ENCODE assay signal across 1 cellular context in the genomic region with DNA sequence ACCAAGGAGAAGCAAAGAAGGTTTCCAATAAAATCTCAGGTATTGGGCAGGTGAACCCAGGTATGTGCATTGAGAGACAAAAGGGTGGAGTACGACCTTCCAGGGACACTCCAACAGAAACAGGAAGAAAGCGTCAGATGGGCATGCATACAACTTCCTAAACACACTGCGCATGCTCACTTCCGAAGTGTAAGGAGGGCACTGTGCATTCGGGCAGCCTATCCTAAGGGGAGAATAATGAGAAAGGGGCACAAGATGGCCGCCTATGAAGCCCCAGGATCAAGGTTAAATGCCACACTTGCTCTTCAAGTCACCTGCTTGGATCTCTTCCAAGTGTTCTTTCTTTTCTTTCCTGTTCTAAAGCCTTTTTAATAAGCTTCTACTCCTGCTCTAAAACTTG.
TF ChIP-seq lines count a peak whose summit lies in the region.

No MANE protein-coding gene starts in this region.

TF ChIP-seq in GM23338, 12 proteins besides CTCF, POLR2A, EP300 and RAD21:
- TF ChIP-seq, protein P1, sequence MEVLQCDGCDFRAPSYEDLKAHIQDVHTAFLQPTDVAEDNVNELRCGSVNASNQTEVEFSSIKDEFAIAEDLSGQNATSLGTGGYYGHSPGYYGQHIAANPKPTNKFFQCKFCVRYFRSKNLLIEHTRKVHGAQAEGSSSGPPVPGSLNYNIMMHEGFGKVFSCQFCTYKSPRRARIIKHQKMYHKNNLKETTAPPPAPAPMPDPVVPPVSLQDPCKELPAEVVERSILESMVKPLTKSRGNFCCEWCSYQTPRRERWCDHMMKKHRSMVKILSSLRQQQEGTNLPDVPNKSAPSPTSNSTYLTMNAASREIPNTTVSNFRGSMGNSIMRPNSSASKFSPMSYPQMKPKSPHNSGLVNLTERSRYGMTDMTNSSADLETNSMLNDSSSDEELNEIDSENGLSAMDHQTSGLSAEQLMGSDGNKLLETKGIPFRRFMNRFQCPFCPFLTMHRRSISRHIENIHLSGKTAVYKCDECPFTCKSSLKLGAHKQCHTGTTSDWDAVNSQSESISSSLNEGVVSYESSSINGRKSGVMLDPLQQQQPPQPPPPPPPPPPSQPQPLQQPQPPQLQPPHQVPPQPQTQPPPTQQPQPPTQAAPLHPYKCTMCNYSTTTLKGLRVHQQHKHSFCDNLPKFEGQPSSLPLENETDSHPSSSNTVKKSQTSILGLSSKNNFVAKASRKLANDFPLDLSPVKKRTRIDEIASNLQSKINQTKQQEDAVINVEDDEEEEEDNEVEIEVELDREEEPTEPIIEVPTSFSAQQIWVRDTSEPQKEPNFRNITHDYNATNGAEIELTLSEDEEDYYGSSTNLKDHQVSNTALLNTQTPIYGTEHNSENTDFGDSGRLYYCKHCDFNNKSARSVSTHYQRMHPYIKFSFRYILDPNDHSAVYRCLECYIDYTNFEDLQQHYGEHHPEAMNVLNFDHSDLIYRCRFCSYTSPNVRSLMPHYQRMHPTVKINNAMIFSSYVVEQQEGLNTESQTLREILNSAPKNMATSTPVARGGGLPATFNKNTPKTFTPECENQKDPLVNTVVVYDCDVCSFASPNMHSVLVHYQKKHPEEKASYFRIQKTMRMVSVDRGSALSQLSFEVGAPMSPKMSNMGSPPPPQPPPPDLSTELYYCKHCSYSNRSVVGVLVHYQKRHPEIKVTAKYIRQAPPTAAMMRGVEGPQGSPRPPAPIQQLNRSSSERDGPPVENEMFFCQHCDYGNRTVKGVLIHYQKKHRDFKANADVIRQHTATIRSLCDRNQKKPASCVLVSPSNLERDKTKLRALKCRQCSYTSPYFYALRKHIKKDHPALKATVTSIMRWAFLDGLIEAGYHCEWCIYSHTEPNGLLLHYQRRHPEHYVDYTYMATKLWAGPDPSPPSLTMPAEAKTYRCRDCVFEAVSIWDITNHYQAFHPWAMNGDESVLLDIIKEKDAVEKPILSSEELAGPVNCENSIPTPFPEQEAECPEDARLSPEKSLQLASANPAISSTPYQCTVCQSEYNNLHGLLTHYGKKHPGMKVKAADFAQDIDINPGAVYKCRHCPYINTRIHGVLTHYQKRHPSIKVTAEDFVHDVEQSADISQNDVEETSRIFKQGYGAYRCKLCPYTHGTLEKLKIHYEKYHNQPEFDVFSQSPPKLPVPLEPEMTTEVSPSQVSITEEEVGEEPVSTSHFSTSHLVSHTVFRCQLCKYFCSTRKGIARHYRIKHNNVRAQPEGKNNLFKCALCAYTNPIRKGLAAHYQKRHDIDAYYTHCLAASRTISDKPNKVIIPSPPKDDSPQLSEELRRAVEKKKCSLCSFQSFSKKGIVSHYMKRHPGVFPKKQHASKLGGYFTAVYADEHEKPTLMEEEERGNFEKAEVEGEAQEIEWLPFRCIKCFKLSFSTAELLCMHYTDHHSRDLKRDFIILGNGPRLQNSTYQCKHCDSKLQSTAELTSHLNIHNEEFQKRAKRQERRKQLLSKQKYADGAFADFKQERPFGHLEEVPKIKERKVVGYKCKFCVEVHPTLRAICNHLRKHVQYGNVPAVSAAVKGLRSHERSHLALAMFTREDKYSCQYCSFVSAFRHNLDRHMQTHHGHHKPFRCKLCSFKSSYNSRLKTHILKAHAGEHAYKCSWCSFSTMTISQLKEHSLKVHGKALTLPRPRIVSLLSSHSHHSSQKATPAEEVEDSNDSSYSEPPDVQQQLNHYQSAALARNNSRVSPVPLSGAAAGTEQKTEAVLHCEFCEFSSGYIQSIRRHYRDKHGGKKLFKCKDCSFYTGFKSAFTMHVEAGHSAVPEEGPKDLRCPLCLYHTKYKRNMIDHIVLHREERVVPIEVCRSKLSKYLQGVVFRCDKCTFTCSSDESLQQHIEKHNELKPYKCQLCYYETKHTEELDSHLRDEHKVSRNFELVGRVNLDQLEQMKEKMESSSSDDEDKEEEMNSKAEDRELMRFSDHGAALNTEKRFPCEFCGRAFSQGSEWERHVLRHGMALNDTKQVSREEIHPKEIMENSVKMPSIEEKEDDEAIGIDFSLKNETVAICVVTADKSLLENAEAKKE (CRISPR knock-in tag; IDR thresholded peaks at IDR 0.05), result no peak
- TF ChIP-seq, protein P2, sequence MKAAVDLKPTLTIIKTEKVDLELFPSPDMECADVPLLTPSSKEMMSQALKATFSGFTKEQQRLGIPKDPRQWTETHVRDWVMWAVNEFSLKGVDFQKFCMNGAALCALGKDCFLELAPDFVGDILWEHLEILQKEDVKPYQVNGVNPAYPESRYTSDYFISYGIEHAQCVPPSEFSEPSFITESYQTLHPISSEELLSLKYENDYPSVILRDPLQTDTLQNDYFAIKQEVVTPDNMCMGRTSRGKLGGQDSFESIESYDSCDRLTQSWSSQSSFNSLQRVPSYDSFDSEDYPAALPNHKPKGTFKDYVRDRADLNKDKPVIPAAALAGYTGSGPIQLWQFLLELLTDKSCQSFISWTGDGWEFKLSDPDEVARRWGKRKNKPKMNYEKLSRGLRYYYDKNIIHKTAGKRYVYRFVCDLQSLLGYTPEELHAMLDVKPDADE (IDR thresholded peaks at IDR 0.05), result no peak
- TF ChIP-seq CREB1 (CRISPR knock-in tag; IDR thresholded peaks at IDR 0.05; ENCODE audit: low read depth), result no peak
- TF ChIP-seq JUNB (IDR thresholded peaks at IDR 0.05; ENCODE audit: unreplicated experiment), result no peak
- TF ChIP-seq NANOG (IDR thresholded peaks at IDR 0.05; ENCODE audit: borderline replicate concordance), result no peak
- TF ChIP-seq REST (IDR thresholded peaks at IDR 0.05; ENCODE audit: unreplicated experiment), result no peak
- TF ChIP-seq EZH2phosphoT487 (IDR thresholded peaks at IDR 0.05; ENCODE audit: unreplicated experiment), result no peak
- TF ChIP-seq POLR2AphosphoS5 (IDR thresholded peaks at IDR 0.05; ENCODE audit: low read depth), result no peak
